ENCODE assay signal across 8 cellular contexts in genomic region chr19:15177269-15178116, GRCh38. TPM values are rescaled to one million over a fixed set of nuclear protein-coding genes. Genes with fewer than 3 reads are reported as not detected.
DNase-seq lines count a peak whose midpoint lies in the region; ATAC-seq, FAIRE-seq and TF ChIP-seq lines count a peak whose summit lies in the region.

No MANE protein-coding gene starts in this region.

- H3K9me2 ChIP-seq in Karpas-422 (replicated peaks; ENCODE audit: insufficient read depth, low read length) = no peaks in the 10 kb centered on the region

- in situ Hi-C loops in GM13976 (cut with MboI; ENCODE audit: low sequenced_read_pairs, unreplicated experiment) = no loop called here

- H3K36me3 ChIP-seq in Karpas-422 (ENCODE audit: insufficient read depth, low read length) = no peaks in the 10 kb centered on the region
- H3K36me3 ChIP-seq in RWPE2 (ENCODE audit: low read depth) = no peaks in the 10 kb centered on the region
- H3K36me3 ChIP-seq in osteoblast (ENCODE audit: insufficient read depth, low read length) = peaks cover 57% of the 10 kb centered on the region
- no peaks in the 10 kb centered on the region for H3K36me3 ChIP-seq in testis (ENCODE audit: low read depth, missing control alignments)

- H3K9ac ChIP-seq in Karpas-422 (ENCODE audit: low read length) = peak overlapping the region; percentile 42

- H3K79me2 ChIP-seq in Karpas-422 (ENCODE audit: low read length) (no peaks in the 10 kb centered on the region), osteoblast (ENCODE audit: insufficient read depth, low read length) (peaks cover 6% of the 10 kb centered on the region)

- TF ChIP-seq POLR2A in testis (IDR thresholded peaks at IDR 0.05) = no peak

- H4K20me1 ChIP-seq in Karpas-422 (ENCODE audit: insufficient read depth, low read depth, low read length) = no peaks in the 10 kb centered on the region
- H4K20me1 ChIP-seq in osteoblast (ENCODE audit: insufficient read depth, low read length) = peaks cover 17% of the 10 kb centered on the region

- FAIRE-seq in frontal cortex (lab: Jason Lieb, UNC) = no peak

- peak; percentile 92 for DNase-seq in GM13976 (ENCODE audit: low spot score)
- DNase-seq in Karpas-422 = peak; percentile 93
- peak; percentile 74 for DNase-seq in RWPE2 (ENCODE audit: low spot score)
- peak; percentile 93 for DNase-seq in activated effector memory CD4-positive, alpha-beta T cell treated with anti-CD3 and anti-CD28 coated beads, Interleukin-2, amount 50 U/mL, for 16 hours
- DNase-seq in frontal cortex (ENCODE audit: low spot score in 2 of 2) = peak; percentile 84 to 87
- peak; percentile 99 for DNase-seq in osteoblast (ENCODE audit: insufficient read length, low spot score, missing footprints)
- peak; percentile 90 for DNase-seq in testis

- no peaks in the 10 kb centered on the region for H3K9me3 ChIP-seq in Karpas-422 (ENCODE audit: low read length)
- H3K9me3 ChIP-seq in RWPE2 (ENCODE audit: severe bottlenecking) = no peaks in the 10 kb centered on the region
- H3K9me3 ChIP-seq in osteoblast (ENCODE audit: low read depth, low read length) = no peaks in the 10 kb centered on the region
- H3K9me3 ChIP-seq in testis = no peaks in the 10 kb centered on the region

- ATAC-seq in RWPE2 (ENCODE audit: low read depth) (peak; percentile 69), GM21381 (IDR thresholded peaks at IDR 0.05; ENCODE audit: unreplicated experiment) (no peak)

- WGBS in testis, 2 donors = 6 to 13% methylated on average over 22 to 47 of the region's 92 CpGs

- H3K4me3 ChIP-seq in Karpas-422 (ENCODE audit: low read length) (no peak overlapping the region; the same call in 1 of the 2 replicates), RWPE2 (ENCODE audit: severe bottlenecking) (peak overlapping the region; percentile 21), osteoblast (ENCODE audit: insufficient read depth, low read length) (peak overlapping the region; percentile 22), testis (peak overlapping the region in 1 of 2 donors; percentile 40)

- H3K4me1 ChIP-seq in Karpas-422 (ENCODE audit: low read length) (peaks cover 4% of the 10 kb centered on the region), RWPE2 (ENCODE audit: insufficient read depth, poor library complexity, severe bottlenecking) (no peaks in the 10 kb centered on the region), osteoblast (ENCODE audit: insufficient read depth, low read length) (no peaks in the 10 kb centered on the region), testis (no peaks in the 10 kb centered on the region)

- TF ChIP-seq CTCF in GM13976 (IDR thresholded peaks at IDR 0.05; ENCODE audit: borderline replicate concordance, control extremely low read depth, extremely low read depth, insufficient read depth, missing control alignments) (peak; percentile 98), RWPE2 (IDR thresholded peaks at IDR 0.05; ENCODE audit: poor library complexity, severe bottlenecking) (peak; percentile 93), osteoblast (IDR thresholded peaks at IDR 0.05; ENCODE audit: extremely low read depth, low read depth, low read length) (peak; percentile 76), testis (IDR thresholded peaks at IDR 0.05) (peak; percentile 96 to 99 (median 98))

- intact Hi-C loops in testis (cut with DNase I; ENCODE audit: low total_unique reads) = loop anchor here (5.0 kb wide), 1 partner anchor 380 kb away; no protein-coding TSS in a partner anchor

- H2AFZ ChIP-seq in Karpas-422 (ENCODE audit: low read length) (no peak overlapping the region), osteoblast (ENCODE audit: low read length) (peak overlapping the region; percentile 35)

- H3K27me3 ChIP-seq in Karpas-422 (ENCODE audit: low read length) = no peaks in the 10 kb centered on the region
- no peaks in the 10 kb centered on the region for H3K27me3 ChIP-seq in RWPE2 (ENCODE audit: insufficient read depth, poor library complexity, severe bottlenecking)
- H3K27me3 ChIP-seq in osteoblast (ENCODE audit: insufficient read depth, low read length) = no peaks in the 10 kb centered on the region
- H3K27me3 ChIP-seq in testis = no peaks in the 10 kb centered on the region

- no peak overlapping the region for H3K27ac ChIP-seq in Karpas-422 (ENCODE audit: low read length)
- H3K27ac ChIP-seq in RWPE2 (ENCODE audit: poor library complexity, severe bottlenecking) = no peak overlapping the region
- H3K27ac ChIP-seq in osteoblast (ENCODE audit: low read depth, low read length) = peak overlapping the region; percentile 53
- H3K27ac ChIP-seq in testis = no peak overlapping the region

- H3K4me2 ChIP-seq in Karpas-422 (ENCODE audit: low read depth, low read length, poor library complexity, severe bottlenecking) (peak overlapping the region; percentile 47), osteoblast (ENCODE audit: insufficient read depth, low read length) (no peak overlapping the region)

RNA-seq across cellular contexts. Expression of gene NOTCH3, which starts 23.3 kb away (rescaled TPM):
- 0.45 and 3.2 TPM in 2 replicates for total RNA-seq in Karpas-422 (2014; rRNA removed; shearing (Covaris generic); ENCODE audit: low replicate concordance)
- total RNA-seq in frontal cortex (6.9 TPM), osteoblast (49.8 and 51.8 TPM in 2 replicates), testis (10 to 100 TPM; 11.4 to 16.8 TPM)
- polyA plus RNA-seq in testis (ENCODE audit: insufficient read depth, low read depth, low replicate concordance) = 16.1 TPM

RNA-seq across cellular contexts. Expression of gene EPHX3, which starts 54.8 kb away (rescaled TPM):
- total RNA-seq in Karpas-422 (2014; rRNA removed; shearing (Covaris generic); ENCODE audit: low replicate concordance) = 0.11 and 1.6 TPM in 2 replicates
- total RNA-seq in frontal cortex (under 0.01 TPM), osteoblast (0.29 TPM in 1 of 2 replicates, not detected in the other), testis (1 to 10 TPM; 1.1 to 1.4 TPM)
- polyA plus RNA-seq in testis (ENCODE audit: insufficient read depth, low read depth, low replicate concordance) = 3.6 TPM
